Comparison of ENCODE assay signal across 17 cellular contexts in genomic region chr12:49507139-49507538, GRCh38. TPM values are rescaled to one million over a fixed set of nuclear protein-coding genes. Genes with fewer than 3 reads are reported as not detected.
DNase-seq lines count a peak whose midpoint lies in the region; ATAC-seq and TF ChIP-seq lines count a peak whose summit lies in the region.
"Had no signal": no experiment of that assay in that cellular context is flagged by ENCODE, and none has a peak within 500 bp of the region (broad histone marks: within the 10 kb centered on the region; RNA-seq: fewer than 3 reads in every experiment).

No MANE protein-coding gene starts in this region.

- BruUV-seq in A673 (replicated peaks; lab: Mats Ljungman, UMichigan): no TSS peak

- H3K27ac ChIP-seq in A673 (ENCODE audit: low read depth, low read length, poor library complexity, severe bottlenecking): no peak overlapping the region
- H3K27ac ChIP-seq: BLaER1 treated with 17β-estradiol and CSF1 and Interleukin-3, amounts not matched to agents 10 nM and 100 nM; heart right ventricle; tibial artery had no signal

- DNase-seq in A673 (ENCODE audit: low spot score) (peak; percentile 44), HFFc6 (peak; percentile 95), astrocyte of the cerebellum (ENCODE audit: low read depth) (peak; percentile 78), iris pigment epithelial cell (ENCODE audit: low read depth) (peak; percentile 98)
- no peak for DNase-seq in stimulated activated naive CD4-positive, alpha-beta T cell (lab: John Stamatoyannopoulos, UW)
- DNase-seq in natural killer cell treated with Interleukin-12 subunit alpha and Interleukin-12 subunit beta and Interleukin-15 and Interleukin-18, amount 100 ng/mL, for 72 hours (ENCODE audit: low spot score): no peak
- DNase-seq: activated CD4-positive, alpha-beta T cell treated with anti-CD3 and anti-CD28 coated beads for 36 hours; activated gamma-delta T cell; heart right ventricle; mesendoderm; NCI-H146; NCI-H774; tibial artery had no signal

- peaks cover 18% of the 10 kb centered on the region for H3K36me3 Mint-ChIP-seq in HFFc6 (ENCODE audit: low read depth)
- H3K36me3 Mint-ChIP-seq in natural killer cell treated with Interleukin-12 subunit alpha and Interleukin-12 subunit beta and Interleukin-15 and Interleukin-18, amount 100 ng/mL, for 72 hours: no peaks in the 10 kb centered on the region
- peaks cover 18% of the 10 kb centered on the region for H3K36me3 Mint-ChIP-seq in stimulated activated memory B cell treated with anti-CD40 and anti-IgM and Interleukin-4, amounts not matched to agents 10 μg/mL and 1 μg/mL and 100 μg/mL, for 72 hours

- peak overlapping the region; percentile 79 for H3K4me3 Mint-ChIP-seq in HFFc6
- no peak overlapping the region for H3K4me3 Mint-ChIP-seq in natural killer cell treated with Interleukin-12 subunit alpha and Interleukin-12 subunit beta and Interleukin-15 and Interleukin-18, amount 100 ng/mL, for 72 hours
- no peak overlapping the region for H3K4me3 Mint-ChIP-seq in stimulated activated memory B cell treated with anti-CD40 and anti-IgM and Interleukin-4, amounts not matched to agents 10 μg/mL and 1 μg/mL and 100 μg/mL, for 72 hours
- H3K4me3 Mint-ChIP-seq: activated CD4-positive, alpha-beta T cell treated with anti-CD3 and anti-CD28 coated beads for 36 hours; dendritic cell treated with granulocyte-macrophage colony-stimulating factor and Interleukin-4, amounts not matched to agents 40 ng/mL and 50 ng/mL, for 4 days had no signal

- CTCF ChIA-PET in A673 (lab: Charles Lee): no interaction called here

- H3K9me3 Mint-ChIP-seq in HFFc6: no peaks in the 10 kb centered on the region
- no peaks in the 10 kb centered on the region for H3K9me3 Mint-ChIP-seq in natural killer cell treated with Interleukin-12 subunit alpha and Interleukin-12 subunit beta and Interleukin-15 and Interleukin-18, amount 100 ng/mL, for 72 hours
- no peaks in the 10 kb centered on the region for H3K9me3 Mint-ChIP-seq in stimulated activated memory B cell treated with anti-CD40 and anti-IgM and Interleukin-4, amounts not matched to agents 10 μg/mL and 1 μg/mL and 100 μg/mL, for 72 hours
- H3K9me3 Mint-ChIP-seq: dendritic cell treated with granulocyte-macrophage colony-stimulating factor and Interleukin-4, amounts not matched to agents 40 ng/mL and 50 ng/mL, for 4 days had no signal

- H3K4me3 ChIP-seq in A673 (ENCODE audit: low read depth, low read length, poor library complexity, severe bottlenecking): no peak overlapping the region
- no peak overlapping the region for H3K4me3 ChIP-seq in astrocyte of the cerebellum (ENCODE audit: low read depth, low read length)
- H3K4me3 ChIP-seq: BLaER1 treated with 17β-estradiol and CSF1 and Interleukin-3, amounts not matched to agents 10 nM and 100 nM; heart right ventricle; tibial artery had no signal

- POLR2A ChIA-PET in A673 (lab: Charles Lee; ENCODE audit: low non-redundant PET): no interaction called here

- H3K27ac Mint-ChIP-seq in HFFc6: peak overlapping the region; percentile 95
- no peak overlapping the region for H3K27ac Mint-ChIP-seq in natural killer cell treated with Interleukin-12 subunit alpha and Interleukin-12 subunit beta and Interleukin-15 and Interleukin-18, amount 100 ng/mL, for 72 hours
- H3K27ac Mint-ChIP-seq in stimulated activated memory B cell treated with anti-CD40 and anti-IgM and Interleukin-4, amounts not matched to agents 10 μg/mL and 1 μg/mL and 100 μg/mL, for 72 hours: no peak overlapping the region
- H3K27ac Mint-ChIP-seq: activated CD4-positive, alpha-beta T cell treated with anti-CD3 and anti-CD28 coated beads for 36 hours; dendritic cell treated with granulocyte-macrophage colony-stimulating factor and Interleukin-4, amounts not matched to agents 40 ng/mL and 50 ng/mL, for 4 days had no signal

- peaks cover 74% of the 10 kb centered on the region for H3K4me1 Mint-ChIP-seq in HFFc6 (ENCODE audit: low read depth)
- H3K4me1 Mint-ChIP-seq in natural killer cell treated with Interleukin-12 subunit alpha and Interleukin-12 subunit beta and Interleukin-15 and Interleukin-18, amount 100 ng/mL, for 72 hours (ENCODE audit: low read depth in 2 of 2): no peaks in the 10 kb centered on the region
- no peaks in the 10 kb centered on the region for H3K4me1 Mint-ChIP-seq in stimulated activated memory B cell treated with anti-CD40 and anti-IgM and Interleukin-4, amounts not matched to agents 10 μg/mL and 1 μg/mL and 100 μg/mL, for 72 hours

- H3K36me3 ChIP-seq in A673 (ENCODE audit: insufficient read depth, low read length, poor library complexity, severe bottlenecking): peaks cover 12% of the 10 kb centered on the region
- H3K36me3 ChIP-seq: tibial artery had no signal

- no peak for ATAC-seq in HG03521 (IDR thresholded peaks at IDR 0.05; ENCODE audit: unreplicated experiment)
- no peak for ATAC-seq in natural killer cell treated with Interleukin-12 subunit alpha and Interleukin-12 subunit beta and Interleukin-15 and Interleukin-18, amount 100 ng/mL, for 72 hours
- ATAC-seq in stimulated activated memory B cell treated with anti-CD40 and anti-IgM and Interleukin-4, amounts not matched to agents 10 μg/mL and 1 μg/mL and 100 μg/mL, for 72 hours: no peak
- ATAC-seq: activated CD4-positive, alpha-beta T cell treated with anti-CD3 and anti-CD28 coated beads for 36 hours had no signal

- in situ Hi-C loops in astrocyte of the cerebellum (cut with HindIII; ENCODE audit: low sequenced_read_pairs): loop anchor here (5.0 kb wide), 1 partner anchor 140 kb away; the partner anchor contains the start of gene SPATS2

- H3K27me3 ChIP-seq in A673 (replicated peaks; ENCODE audit: insufficient read depth, low read depth, low read length, poor library complexity): no peaks in the 10 kb centered on the region
- H3K27me3 ChIP-seq: BLaER1 treated with 17β-estradiol and CSF1 and Interleukin-3, amounts not matched to agents 10 nM and 100 nM; heart right ventricle; tibial artery had no signal

- H3K27me3 Mint-ChIP-seq in HFFc6 (ENCODE audit: insufficient read depth): peaks cover 2% of the 10 kb centered on the region; the same call in 1 of the 2 replicates
- H3K27me3 Mint-ChIP-seq in natural killer cell treated with Interleukin-12 subunit alpha and Interleukin-12 subunit beta and Interleukin-15 and Interleukin-18, amount 100 ng/mL, for 72 hours: no peaks in the 10 kb centered on the region
- H3K27me3 Mint-ChIP-seq in stimulated activated memory B cell treated with anti-CD40 and anti-IgM and Interleukin-4, amounts not matched to agents 10 μg/mL and 1 μg/mL and 100 μg/mL, for 72 hours: no peaks in the 10 kb centered on the region
- H3K27me3 Mint-ChIP-seq: activated CD4-positive, alpha-beta T cell treated with anti-CD3 and anti-CD28 coated beads for 36 hours; dendritic cell treated with granulocyte-macrophage colony-stimulating factor and Interleukin-4, amounts not matched to agents 40 ng/mL and 50 ng/mL, for 4 days had no signal

- no peaks in the 10 kb centered on the region for H3K9me3 ChIP-seq in A673 (ENCODE audit: low read depth, low read length, poor library complexity, severe bottlenecking)
- H3K9me3 ChIP-seq: BLaER1 treated with 17β-estradiol and CSF1 and Interleukin-3, amounts not matched to agents 10 nM and 100 nM; heart right ventricle; tibial artery had no signal

- peaks cover 33% of the 10 kb centered on the region for H3K4me1 ChIP-seq in A673 (ENCODE audit: insufficient read depth, low read length, poor library complexity, severe bottlenecking)
- H3K4me1 ChIP-seq: tibial artery had no signal

- intact Hi-C loops in A673 (cut with micrococcal nuclease; ENCODE audit: unreplicated experiment): no loop called here

- TF ChIP-seq CTCF in A673 (conservative IDR thresholded peaks at IDR 0.05; ENCODE audit: low read depth, low read length) (no peak), HFFc6 (IDR thresholded peaks at IDR 0.05) (no peak), astrocyte of the cerebellum (IDR thresholded peaks at IDR 0.05; ENCODE audit: low read depth, low read length, missing control alignments) (no peak)

RNA-seq across cellular contexts. Expression of gene KCNH3, which starts 31.7 kb away (rescaled TPM):
- total RNA-seq in A673 (2021): 4.0 and 4.5 TPM in 2 replicates
- under 1 TPM in 2 of 6 experiments, not detected in 4; 0.05 to 0.10 TPM for total RNA-seq in HFFc6 (2021; fragmentation: NEBNext Ultra II Directional; extraction: Animal tissue kit (Norgen Biotek cat#: 25700))
- total RNA-seq in natural killer cell treated with Interleukin-12 subunit alpha and Interleukin-12 subunit beta and Interleukin-15 and Interleukin-18, amount 100 ng/mL, for 72 hours: under 1 TPM; 0.50 to 0.70 TPM

Comparison
In these comparisons a context has a peak if more than half of its experiments do, and no peak if none do; other contexts are left out.
1. DNase-seq: peak in A673 (single experiment), HFFc6 (single experiment), astrocyte of the cerebellum (single experiment) and iris pigment epithelial cell (single experiment); none in stimulated activated naive CD4-positive, alpha-beta T cell (0 of 6) and natural killer cell treated with Interleukin-12 subunit alpha and Interleukin-12 subunit beta and Interleukin-15 and Interleukin-18, amount 100 ng/mL, for 72 hours (single experiment).